Comparison of ENCODE assay signal across 1 cellular context in the genomic region with DNA sequence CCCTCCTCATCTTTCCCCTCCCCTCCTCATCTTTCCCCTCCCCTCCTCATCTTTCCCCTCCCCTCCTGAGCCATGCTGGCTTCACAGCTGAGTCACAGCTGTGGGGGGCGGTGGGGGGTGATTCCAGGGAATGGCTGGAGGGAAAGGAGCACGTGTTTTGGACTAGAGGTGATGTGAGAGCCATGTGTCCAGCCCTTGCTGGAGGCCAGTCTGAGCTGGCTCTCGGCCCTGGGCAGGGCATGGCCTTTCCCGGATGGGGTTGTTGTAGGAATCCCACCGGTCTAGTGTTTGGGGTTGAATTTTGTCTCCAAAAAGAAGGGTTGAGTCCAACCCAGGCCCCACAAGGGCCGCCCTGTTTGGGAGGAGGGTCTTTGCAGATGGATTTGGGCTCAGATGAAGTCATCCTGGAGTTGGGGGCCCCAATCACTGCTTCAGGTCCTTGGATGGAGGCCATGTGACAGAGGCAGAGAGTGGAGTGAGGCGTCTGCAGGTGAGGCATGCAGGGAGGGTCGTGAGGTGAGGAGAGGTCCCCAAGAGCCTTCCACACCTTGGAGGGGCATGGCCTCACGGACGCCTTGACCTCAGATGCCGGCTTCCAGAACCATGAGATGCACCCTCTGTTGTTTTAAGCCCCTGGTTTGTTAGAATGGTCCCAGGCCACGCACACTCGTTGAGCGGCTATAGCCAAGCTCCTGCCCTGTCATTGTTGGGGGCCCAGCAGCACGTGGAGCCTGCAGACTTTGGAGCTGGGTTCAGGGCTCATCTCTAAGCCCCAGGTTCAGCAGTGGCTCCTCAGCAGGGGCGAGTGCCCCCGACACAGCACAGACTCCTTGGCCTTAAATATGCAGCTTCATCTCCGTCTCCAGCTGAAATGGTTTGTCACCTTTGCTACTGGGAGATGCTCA.
TF ChIP-seq lines count a peak whose summit lies in the region.

No MANE protein-coding gene starts in this region.

TF ChIP-seq in HepG2, 621 proteins besides CTCF, POLR2A, EP300 and RAD21 (continued from another document):
- TF ChIP-seq, protein P1, sequence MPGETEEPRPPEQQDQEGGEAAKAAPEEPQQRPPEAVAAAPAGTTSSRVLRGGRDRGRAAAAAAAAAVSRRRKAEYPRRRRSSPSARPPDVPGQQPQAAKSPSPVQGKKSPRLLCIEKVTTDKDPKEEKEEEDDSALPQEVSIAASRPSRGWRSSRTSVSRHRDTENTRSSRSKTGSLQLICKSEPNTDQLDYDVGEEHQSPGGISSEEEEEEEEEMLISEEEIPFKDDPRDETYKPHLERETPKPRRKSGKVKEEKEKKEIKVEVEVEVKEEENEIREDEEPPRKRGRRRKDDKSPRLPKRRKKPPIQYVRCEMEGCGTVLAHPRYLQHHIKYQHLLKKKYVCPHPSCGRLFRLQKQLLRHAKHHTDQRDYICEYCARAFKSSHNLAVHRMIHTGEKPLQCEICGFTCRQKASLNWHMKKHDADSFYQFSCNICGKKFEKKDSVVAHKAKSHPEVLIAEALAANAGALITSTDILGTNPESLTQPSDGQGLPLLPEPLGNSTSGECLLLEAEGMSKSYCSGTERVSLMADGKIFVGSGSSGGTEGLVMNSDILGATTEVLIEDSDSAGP (CRISPR knock-in tag; IDR thresholded peaks at IDR 0.05; ENCODE audit: borderline replicate concordance): no peak
- TF ChIP-seq, protein P2, sequence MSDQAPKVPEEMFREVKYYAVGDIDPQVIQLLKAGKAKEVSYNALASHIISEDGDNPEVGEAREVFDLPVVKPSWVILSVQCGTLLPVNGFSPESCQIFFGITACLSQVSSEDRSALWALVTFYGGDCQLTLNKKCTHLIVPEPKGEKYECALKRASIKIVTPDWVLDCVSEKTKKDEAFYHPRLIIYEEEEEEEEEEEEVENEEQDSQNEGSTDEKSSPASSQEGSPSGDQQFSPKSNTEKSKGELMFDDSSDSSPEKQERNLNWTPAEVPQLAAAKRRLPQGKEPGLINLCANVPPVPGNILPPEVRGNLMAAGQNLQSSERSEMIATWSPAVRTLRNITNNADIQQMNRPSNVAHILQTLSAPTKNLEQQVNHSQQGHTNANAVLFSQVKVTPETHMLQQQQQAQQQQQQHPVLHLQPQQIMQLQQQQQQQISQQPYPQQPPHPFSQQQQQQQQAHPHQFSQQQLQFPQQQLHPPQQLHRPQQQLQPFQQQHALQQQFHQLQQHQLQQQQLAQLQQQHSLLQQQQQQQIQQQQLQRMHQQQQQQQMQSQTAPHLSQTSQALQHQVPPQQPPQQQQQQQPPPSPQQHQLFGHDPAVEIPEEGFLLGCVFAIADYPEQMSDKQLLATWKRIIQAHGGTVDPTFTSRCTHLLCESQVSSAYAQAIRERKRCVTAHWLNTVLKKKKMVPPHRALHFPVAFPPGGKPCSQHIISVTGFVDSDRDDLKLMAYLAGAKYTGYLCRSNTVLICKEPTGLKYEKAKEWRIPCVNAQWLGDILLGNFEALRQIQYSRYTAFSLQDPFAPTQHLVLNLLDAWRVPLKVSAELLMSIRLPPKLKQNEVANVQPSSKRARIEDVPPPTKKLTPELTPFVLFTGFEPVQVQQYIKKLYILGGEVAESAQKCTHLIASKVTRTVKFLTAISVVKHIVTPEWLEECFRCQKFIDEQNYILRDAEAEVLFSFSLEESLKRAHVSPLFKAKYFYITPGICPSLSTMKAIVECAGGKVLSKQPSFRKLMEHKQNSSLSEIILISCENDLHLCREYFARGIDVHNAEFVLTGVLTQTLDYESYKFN (CRISPR knock-in tag; conservative IDR thresholded peaks at IDR 0.05): no peak
- TF ChIP-seq ZNF766 (CRISPR knock-in tag; IDR thresholded peaks at IDR 0.05; ENCODE audit: borderline replicate concordance): no peak
